12 cellular contexts compared by ENCODE assay signal in genomic region chr5:157350939-157351338, GRCh38.
A peak's percentile ranks its signal among the peaks of the same experiment; 100 is the strongest.
DNase-seq lines count a peak whose midpoint lies in the region; ATAC-seq and TF ChIP-seq lines count a peak whose summit lies in the region.
"Had no signal": no experiment of that assay in that cellular context is flagged by ENCODE, and none has a peak within 500 bp of the region (broad histone marks: within the 10 kb centered on the region; RNA-seq: fewer than 3 reads in every experiment).

No MANE protein-coding gene starts in this region.

- H3K9me2 ChIP-seq in PC-9 (ENCODE audit: insufficient read depth), result no peaks in the 10 kb centered on the region

- no peaks in the 10 kb centered on the region for H3K27me3 Mint-ChIP-seq in activated T-cell treated with anti-CD3 and anti-CD28 coated beads, Interleukin-2, amount 50 U/mL, for 72 hours (ENCODE audit: low read depth)
- H3K27me3 Mint-ChIP-seq in activated T-helper 1 cell treated with anti-CD3 and anti-CD28 coated beads, Interleukin-12 subunit alpha, Interleukin-12 subunit beta, Interleukin-2, Interleukin-4 antibody, amounts not matched to agents 30 ng/mL and 10 ng/mL and 1 ng/mL, durations not matched to agents 14 hours and 24 hours and 36 hours (ENCODE audit: insufficient read depth), result no peaks in the 10 kb centered on the region

- peak overlapping the region; percentile 53 to 89 for H3K4me3 Mint-ChIP-seq in activated T-cell treated with anti-CD3 and anti-CD28 coated beads, Interleukin-2, amount 50 U/mL, for 72 hours
- H3K4me3 Mint-ChIP-seq in activated T-helper 1 cell treated with anti-CD3 and anti-CD28 coated beads, Interleukin-12 subunit alpha, Interleukin-12 subunit beta, Interleukin-2, Interleukin-4 antibody, amounts not matched to agents 30 ng/mL and 10 ng/mL and 1 ng/mL, durations not matched to agents 14 hours and 24 hours and 36 hours, result peak overlapping the region; percentile 25

- no peaks in the 10 kb centered on the region for H4K20me1 ChIP-seq in PC-9 (ENCODE audit: insufficient read depth)

- no peak for TF ChIP-seq CTCF in PC-9 (conservative IDR thresholded peaks at IDR 0.05)

- H3K36me3 Mint-ChIP-seq in activated T-cell treated with anti-CD3 and anti-CD28 coated beads, Interleukin-2, amount 50 U/mL, for 72 hours (ENCODE audit: insufficient read depth in 2 of 2), result peaks cover 23 to 35% of the 10 kb centered on the region in 2 donors
- H3K36me3 Mint-ChIP-seq in activated T-helper 1 cell treated with anti-CD3 and anti-CD28 coated beads, Interleukin-12 subunit alpha, Interleukin-12 subunit beta, Interleukin-2, Interleukin-4 antibody, amounts not matched to agents 30 ng/mL and 10 ng/mL and 1 ng/mL, durations not matched to agents 14 hours and 24 hours and 36 hours (ENCODE audit: low read depth), result peaks cover 66% of the 10 kb centered on the region

- POLR2A ChIA-PET in PC-9 (lab: Charles Lee; ENCODE audit: unreplicated experiment), result no interaction called here

- H2AFZ ChIP-seq in PC-9, result no peak overlapping the region

- H3K27ac Mint-ChIP-seq in activated T-cell treated with anti-CD3 and anti-CD28 coated beads, Interleukin-2, amount 50 U/mL, for 72 hours, result peak overlapping the region; percentile 99
- H3K27ac Mint-ChIP-seq in activated T-helper 1 cell treated with anti-CD3 and anti-CD28 coated beads, Interleukin-12 subunit alpha, Interleukin-12 subunit beta, Interleukin-2, Interleukin-4 antibody, amounts not matched to agents 30 ng/mL and 10 ng/mL and 1 ng/mL, durations not matched to agents 14 hours and 24 hours and 36 hours, result peak overlapping the region; percentile 89

- DNase-seq in activated T-cell treated with anti-CD3 and anti-CD28 coated beads, Interleukin-2, amount 50 U/mL, for 72 hours, result peak in 1 of 2 donors; percentile 26
- DNase-seq in activated T-cell treated with anti-CD3 and anti-CD28 coated beads, Interleukin-2, amount 50 U/mL, for 48 hours, result no peak
- no peak for DNase-seq in activated T-helper 1 cell treated with anti-CD3 and anti-CD28 coated beads, Interleukin-12 subunit alpha, Interleukin-12 subunit beta, Interleukin-2, Interleukin-4 antibody, amounts not matched to agents 30 ng/mL and 10 ng/mL and 1 ng/mL, durations not matched to agents 14 hours and 24 hours and 36 hours (ENCODE audit: low spot score)
- no peak for DNase-seq in stimulated activated naive CD8-positive, alpha-beta T cell treated with anti-CD3 and anti-CD28 coated beads, Interleukin-15, Interleukin-2, amounts not matched to agents 100 U/mL and 50 U/mL, for 24 hours
- DNase-seq in PC-9 (no peak), NCI-H1930 (lab: John Stamatoyannopoulos, UW) (no peak), hypothalamus (lab: John Stamatoyannopoulos, UW) (no peak)
- DNase-seq: adrenal gland, NCI-H2227 treated with DMSO at 0.1 percent for 48 hours, RPMI8226 had no signal

- no peak overlapping the region for H3K27ac ChIP-seq in PC-9
- H3K27ac ChIP-seq: adrenal gland, VCaP had no signal

- H3K4me2 ChIP-seq in PC-9, result no peak overlapping the region

- H3F3A ChIP-seq in PC-9 (ENCODE audit: insufficient read depth, low read depth), result no peaks in the 10 kb centered on the region

- CTCF ChIA-PET in PC-9 (lab: Charles Lee), result no interaction called here

- H3K4me1 Mint-ChIP-seq in activated T-cell treated with anti-CD3 and anti-CD28 coated beads, Interleukin-2, amount 50 U/mL, for 72 hours (ENCODE audit: low read depth), result peaks cover 72% of the 10 kb centered on the region
- H3K4me1 Mint-ChIP-seq in activated T-helper 1 cell treated with anti-CD3 and anti-CD28 coated beads, Interleukin-12 subunit alpha, Interleukin-12 subunit beta, Interleukin-2, Interleukin-4 antibody, amounts not matched to agents 30 ng/mL and 10 ng/mL and 1 ng/mL, durations not matched to agents 14 hours and 24 hours and 36 hours (ENCODE audit: low read depth), result peaks cover 57% of the 10 kb centered on the region

- peak; percentile 81 for ATAC-seq in activated T-cell treated with anti-CD3 and anti-CD28 coated beads, Interleukin-2, amount 50 U/mL, for 72 hours (replicated peaks in 1 of 2)
- peak; percentile 76 for ATAC-seq in HG02623 (IDR thresholded peaks at IDR 0.05; ENCODE audit: unreplicated experiment)
- peak; percentile 95 for ATAC-seq in stimulated activated naive CD8-positive, alpha-beta T cell treated with anti-CD3 and anti-CD28 coated beads, Interleukin-15, Interleukin-2, amounts not matched to agents 100 U/mL and 50 U/mL, for 24 hours

- no peaks in the 10 kb centered on the region for H3K79me2 ChIP-seq in PC-9 (ENCODE audit: low read depth)

- no peak overlapping the region for H3K4me3 ChIP-seq in PC-9
- H3K4me3 ChIP-seq: adrenal gland had no signal

- no peaks in the 10 kb centered on the region for H3K4me1 ChIP-seq in PC-9 (replicated peaks; ENCODE audit: insufficient read depth)
- H3K4me1 ChIP-seq: adrenal gland had no signal

- H3K36me3 ChIP-seq in PC-9 (ENCODE audit: low read depth), result no peaks in the 10 kb centered on the region
- H3K36me3 ChIP-seq: adrenal gland had no signal

- intact Hi-C loops in activated T-helper 1 cell treated with anti-CD3 and anti-CD28 coated beads, Interleukin-12 subunit alpha, Interleukin-12 subunit beta, Interleukin-2, Interleukin-4 antibody, amounts not matched to agents 30 ng/mL and 10 ng/mL and 1 ng/mL, durations not matched to agents 14 hours and 24 hours and 36 hours (cut with micrococcal nuclease), result loop anchor here (1.0 to 2.0 kb wide), 7 partner anchors 8 to 508 kb away; partner anchors contain the start of gene CLINT1
- intact Hi-C loops in PC-9 (cut with micrococcal nuclease; ENCODE audit: unreplicated experiment), result no loop called here

- peaks cover 3 to 8% of the 10 kb centered on the region in 2 donors for H3K9me3 Mint-ChIP-seq in activated T-cell treated with anti-CD3 and anti-CD28 coated beads, Interleukin-2, amount 50 U/mL, for 72 hours
- no peaks in the 10 kb centered on the region for H3K9me3 Mint-ChIP-seq in activated T-helper 1 cell treated with anti-CD3 and anti-CD28 coated beads, Interleukin-12 subunit alpha, Interleukin-12 subunit beta, Interleukin-2, Interleukin-4 antibody, amounts not matched to agents 30 ng/mL and 10 ng/mL and 1 ng/mL, durations not matched to agents 14 hours and 24 hours and 36 hours

- no peaks in the 10 kb centered on the region for H3K9me3 ChIP-seq in PC-9 (ENCODE audit: insufficient read depth, low read depth)
- H3K9me3 ChIP-seq: adrenal gland had no signal

- no TSS peak for BruUV-seq in PC-9 (replicated peaks; lab: Mats Ljungman, UMichigan)

- H3K27me3 ChIP-seq in PC-9 (ENCODE audit: insufficient read depth, low read depth), result peaks cover 32% of the 10 kb centered on the region
- H3K27me3 ChIP-seq: adrenal gland had no signal
